19 cellular contexts compared by ENCODE assay signal in genomic region chr1:112815376-112815775, GRCh38.
A peak's percentile ranks its signal among the peaks of the same experiment; 100 is the strongest.
DNase-seq lines count a peak whose midpoint lies in the region; ATAC-seq, FAIRE-seq and TF ChIP-seq lines count a peak whose summit lies in the region.
"Had no signal": no experiment of that assay in that cellular context is flagged by ENCODE, and none has a peak within 500 bp of the region (broad histone marks: within the 10 kb centered on the region; RNA-seq: fewer than 3 reads in every experiment).

No MANE protein-coding gene starts in this region.

- H3K79me2 ChIP-seq in K562 (ENCODE audit: control insufficient read depth, insufficient read depth, low read length) (no peaks in the 10 kb centered on the region), mesendoderm (ENCODE audit: control insufficient read depth, insufficient read depth, low read length) (peaks cover 15% of the 10 kb centered on the region), Karpas-422 (ENCODE audit: low read length) (no peaks in the 10 kb centered on the region)

- H3K9ac ChIP-seq in K562 (ENCODE audit: insufficient read depth in 1 of 2, low read depth in 2 of 2, low read length in 2 of 2) (no peak overlapping the region), mesendoderm (ENCODE audit: low read length) (no peak overlapping the region), Karpas-422 (ENCODE audit: low read length) (no peak overlapping the region)
- H3K9ac ChIP-seq: GM23248 had no signal

- no peaks in the 10 kb centered on the region for H3K9me2 ChIP-seq in Karpas-422 (replicated peaks; ENCODE audit: insufficient read depth, low read length)

- H2BK15ac ChIP-seq in mesendoderm (replicated peaks; ENCODE audit: low read depth): no peak overlapping the region

- H3K9me1 ChIP-seq in K562 (ENCODE audit: control insufficient read depth, insufficient read depth, low read length): no peaks in the 10 kb centered on the region

- in situ Hi-C loops in K562 (cut with MboI): no loop called here

- H3K27me3 ChIP-seq in K562 (ENCODE audit: control insufficient read depth in 2 of 2, insufficient read depth in 2 of 2, low read length in 2 of 2) (no peaks in the 10 kb centered on the region), mesendoderm (ENCODE audit: insufficient read depth, low read length, poor library complexity) (no peaks in the 10 kb centered on the region), Karpas-422 (ENCODE audit: low read length) (no peaks in the 10 kb centered on the region)
- H3K27me3 ChIP-seq: BE2C had no signal

- H3K4ac ChIP-seq in mesendoderm (ENCODE audit: low read depth, low read length): no peak overlapping the region

- POLR2A ChIA-PET in HEK293 (lab: Yijun Ruan, JAX) (no interaction called here), K562 (lab: Yijun Ruan, JAX) (interaction anchor here (1.0 kb wide), 1 partner anchor 257 kb away, joined by 5 read pairs; the partner anchor contains the start of gene LRIG2)

- H3K4me3 ChIP-seq in HEK293 (ENCODE audit: low read depth, low read length) (no peak overlapping the region), K562 (no peak overlapping the region), mesendoderm (ENCODE audit: low read length) (no peak overlapping the region), Karpas-422 (ENCODE audit: low read length) (no peak overlapping the region)
- H3K4me3 ChIP-seq: GM23248 had no signal

- peaks cover 2% of the 10 kb centered on the region for H3K79me1 ChIP-seq in mesendoderm (ENCODE audit: low read length)

- no peak overlapping the region for H2AK5ac ChIP-seq in mesendoderm (ENCODE audit: low read length)

- intact Hi-C loops in K562 (cut with micrococcal nuclease): no loop called here

- TF ChIP-seq CTCF in HEK293 (tag by site-specific recombination; IDR thresholded peaks at IDR 0.05): no peak
- TF ChIP-seq CTCF in K562 (IDR thresholded peaks at IDR 0.05 in 2 of 3, conservative IDR thresholded peaks at IDR 0.05 in 1 of 3; ENCODE audit: insufficient read depth in 2 of 3, low read depth in 1 of 3, low read length in 3 of 3): no peak

- H3K27ac ChIP-seq in HEK293 (ENCODE audit: extremely low read depth, low read depth, low read length) (no peak overlapping the region), K562 (ENCODE audit: extremely low read depth, low read depth, low read length) (no peak overlapping the region), mesendoderm (ENCODE audit: low read depth, low read length) (no peak overlapping the region), Karpas-422 (ENCODE audit: low read length) (no peak overlapping the region)
- H3K27ac ChIP-seq: GM23248 had no signal

- H2BK5ac ChIP-seq in mesendoderm (ENCODE audit: low read length): no peak overlapping the region

- no peak overlapping the region for H3K4me2 ChIP-seq in K562 (ENCODE audit: insufficient read depth, low read length)
- no peak overlapping the region for H3K4me2 ChIP-seq in mesendoderm (ENCODE audit: low read length)
- no peak overlapping the region for H3K4me2 ChIP-seq in Karpas-422 (ENCODE audit: low read depth, low read length, poor library complexity, severe bottlenecking)

- no peak overlapping the region for H4K5ac ChIP-seq in mesendoderm (ENCODE audit: low read length)

- no peak for TF ChIP-seq RAD21 in K562 (CRISPR knock-in tag; conservative IDR thresholded peaks at IDR 0.05 in 1 of 2, IDR thresholded peaks at IDR 0.05 in 1 of 2)

- H2BK120ac ChIP-seq in mesendoderm (ENCODE audit: low read depth, low read length): no peak overlapping the region

- FAIRE-seq in K562 (lab: Jason Lieb, UNC): no peak
- FAIRE-seq: A204.1, D721Med, G401.6, GM12891, GM19239 had no signal

- BruUV-seq in K562 (replicated peaks; lab: Mats Ljungman, UMichigan): no TSS peak

- H3K23ac ChIP-seq in mesendoderm (ENCODE audit: low read length): no peak overlapping the region

- no peak overlapping the region for H3K18ac ChIP-seq in mesendoderm (ENCODE audit: low read length)

- H4K8ac ChIP-seq in mesendoderm (ENCODE audit: low read depth, low read length): no peak overlapping the region

- DNase-seq in K562 (ENCODE audit: extremely low read depth in 1 of 4, low spot score in 3 of 4): no peak
- no peak for DNase-seq in mesendoderm
- DNase-seq in Karpas-422: no peak
- no peak for DNase-seq in stimulated activated CD4-positive, alpha-beta T cell treated with anti-CD3 and anti-CD28 coated beads, Interleukin-4, amount 100 ng/mL, for 4 hours
- DNase-seq: ACHN; BE2C; C1 segment of cervical spinal cord; CD4-positive, CD25-positive, alpha-beta regulatory T cell; CD8-positive, alpha-beta memory T cell; COR-L47; GM23248; H7 had no signal

- H4K20me1 ChIP-seq in K562 (replicated peaks; ENCODE audit: control insufficient read depth, insufficient read depth, low read length): no peaks in the 10 kb centered on the region
- H4K20me1 ChIP-seq in Karpas-422 (ENCODE audit: insufficient read depth, low read depth, low read length): no peaks in the 10 kb centered on the region

- H3K4me1 ChIP-seq in HEK293 (ENCODE audit: control insufficient read depth, insufficient read depth, low read length) (0 out of 2 replicates have a peak, but pooled peaks cover 2% of the 10 kb centered on the region), K562 (replicated peaks in 1 of 2; ENCODE audit: control insufficient read depth in 2 of 2, insufficient read depth in 2 of 2, low read length in 2 of 2) (peaks cover 12 to 38% of the 10 kb centered on the region in 2 experiments), mesendoderm (ENCODE audit: control insufficient read depth, low read depth, low read length) (no peaks in the 10 kb centered on the region), Karpas-422 (ENCODE audit: low read length) (no peaks in the 10 kb centered on the region)
- H3K4me1 ChIP-seq: BE2C had no signal

- H2AFZ ChIP-seq in K562 (ENCODE audit: low read depth, low read length) (peak overlapping the region; percentile 35; the same call in 1 of the 2 replicates), Karpas-422 (ENCODE audit: low read length) (no peak overlapping the region)
- H2AFZ ChIP-seq: GM23248 had no signal

- no peak for TF ChIP-seq POLR2A in K562 (conservative IDR thresholded peaks at IDR 0.05)

- TF ChIP-seq EP300 in K562 (IDR thresholded peaks at IDR 0.05; ENCODE audit: low read length): no peak

- H3K9me3 ChIP-seq in HEK293 (ENCODE audit: control insufficient read depth, insufficient read depth, low read depth, low read length): no peaks in the 10 kb centered on the region
- no peaks in the 10 kb centered on the region for H3K9me3 ChIP-seq in K562 (replicated peaks; ENCODE audit: control insufficient read depth, insufficient read depth, low read depth, low read length)
- no peaks in the 10 kb centered on the region for H3K9me3 ChIP-seq in Karpas-422 (ENCODE audit: low read length)
- H3K9me3 ChIP-seq: BE2C had no signal

- peak overlapping the region; percentile 1 for H3K56ac ChIP-seq in mesendoderm (ENCODE audit: low read length)

- ATAC-seq in K562 (no peak), HG03520 (IDR thresholded peaks at IDR 0.05; ENCODE audit: unreplicated experiment) (no peak)

- CTCF ChIA-PET in HEK293 (lab: Yijun Ruan, JAX) (interaction anchor here (1.2 kb wide), 1 partner anchor 257 kb away, joined by 3 read pairs; the partner anchor contains the start of gene LRIG2), K562 (lab: Yijun Ruan, JAX; ENCODE audit: low intra/inter-chr PET ratio) (interaction anchor here (0.8 kb wide), 1 partner anchor 279 kb away, joined by 7 read pairs; no protein-coding TSS in a partner anchor)

- WGBS in K562 (ENCODE audit: insufficient coverage, low coverage, missing lambda C conversion rate): 62% methylated on average over 5 of the region's 5 CpGs
- no CpG with 5 or more reads among the region's 5 CpGs for WGBS in mesendoderm (ENCODE audit: extremely low coverage, insufficient coverage, low lambda C conversion rate)

- H3K36me3 ChIP-seq in HEK293 (ENCODE audit: control insufficient read depth in 2 of 2, insufficient read depth in 1 of 2, low read length in 2 of 2) (no peaks in the 10 kb centered on the region), K562 (ENCODE audit: control insufficient read depth, insufficient read depth, low read length) (no peaks in the 10 kb centered on the region), mesendoderm (ENCODE audit: control insufficient read depth, insufficient read depth, low read length) (peaks cover 2% of the 10 kb centered on the region), Karpas-422 (ENCODE audit: insufficient read depth, low read length) (no peaks in the 10 kb centered on the region)
- H3K36me3 ChIP-seq: BE2C had no signal

TF ChIP-seq in HEK293, 187 proteins besides CTCF, POLR2A, EP300 and RAD21:
- TF ChIP-seq ZNF157 (tag by site-specific recombination; IDR thresholded peaks at IDR 0.05) (no peak), ZBTB48 (tag by site-specific recombination; IDR thresholded peaks at IDR 0.05) (no peak), PRDM1 (tag by site-specific recombination; IDR thresholded peaks at IDR 0.05) (0 out of 2 replicates have a peak, but pooled peaks have one; percentile 23)

TF ChIP-seq in K562, 482 proteins besides CTCF, POLR2A, EP300 and RAD21 (continues in another document):
- TF ChIP-seq E2F1 (CRISPR knock-in tag; IDR thresholded peaks at IDR 0.05) (no peak), ATF2 (CRISPR knock-in tag; IDR thresholded peaks at IDR 0.05) (no peak)
